Comparison of ENCODE assay signal across 8 cellular contexts in genomic region chr13:45341799-45342584, GRCh38.
A peak's percentile ranks its signal among the peaks of the same experiment; 100 is the strongest.
DNase-seq lines count a peak whose midpoint lies in the region; ATAC-seq lines count a peak whose summit lies in the region.

No MANE protein-coding gene starts in this region.

- in situ Hi-C loops in T47D (cut with HindIII; ENCODE audit: low pct_unique_long_range_greater_than_20kb, low sequenced_read_pairs) = no loop called here

- ATAC-seq in HG02610 (IDR thresholded peaks at IDR 0.05; ENCODE audit: unreplicated experiment) = no peak
- no peak for ATAC-seq in GM21423 (IDR thresholded peaks at IDR 0.05; ENCODE audit: unreplicated experiment)

- DNase-seq in GF-D8 (lab: John Stamatoyannopoulos, UW) = peak; percentile 30
- peak; percentile 24 for DNase-seq in NCI-H748 treated with DMSO at 0.1 percent for 48 hours (lab: John Stamatoyannopoulos, UW)
- DNase-seq in T47D (ENCODE audit: low read depth in 1 of 2, low spot score in 1 of 2) = peak; percentile 10 to 51
- DNase-seq in kidney tubule cell (ENCODE audit: low spot score) = peak; percentile 63
- DNase-seq in stromal cell of bone marrow (ENCODE audit: low read depth) = peak; percentile 50
- DNase-seq in NCI-H510A treated with DMSO at 0.1 percent for 48 hours (lab: John Stamatoyannopoulos, UW) = no peak
